Comparison of ENCODE assay signal across 36 cellular contexts in genomic region chr2:127360242-127360641, GRCh38. TPM values are rescaled to one million over a fixed set of nuclear protein-coding genes. Genes with fewer than 3 reads are reported as not detected.
"Had no signal": no experiment of that assay in that cellular context is flagged by ENCODE, and none has a peak within 500 bp of the region (broad histone marks: within the 10 kb centered on the region; RNA-seq: fewer than 3 reads in every experiment).

No MANE protein-coding gene starts in this region.

- H3K36me3 Mint-ChIP-seq: activated CD4-positive, alpha-beta memory T cell treated with anti-CD3 and anti-CD28 coated beads for 36 hours; activated naive CD4-positive, alpha-beta T cell treated with anti-CD3 and anti-CD28 coated beads, Interleukin-2, amount 50 U/mL, for 72 hours had no signal

- H3K27ac ChIP-seq: adrenal gland, body of pancreas, brain microvascular endothelial cell, breast epithelium, VCaP had no signal

- H3K27me3 Mint-ChIP-seq: activated B cell treated with CpG ODN at 0.5 μM for 24 hours; activated CD4-positive, alpha-beta memory T cell treated with anti-CD3 and anti-CD28 coated beads for 36 hours; activated CD4-positive, alpha-beta T cell treated with anti-CD3 and anti-CD28 coated beads, Interleukin-2, amount 10 ng/mL, durations not matched to agents 24 days and 14 days; activated CD8-positive, alpha-beta T cell treated with anti-CD3 and anti-CD28 coated beads for 36 hours; activated naive CD8-positive, alpha-beta T cell treated with anti-CD3 and anti-CD28 coated beads, Interleukin-2, amount 10 ng/mL, durations not matched to agents 7 days and 5 days; activated T-helper 17 cell treated with anti-CD3 and anti-CD28 coated beads, Interleukin-2, amount 50 U/mL, for 72 hours had no signal

- H3K9me3 Mint-ChIP-seq: activated B cell treated with CpG ODN at 0.5 μM for 24 hours; activated CD4-positive, alpha-beta memory T cell treated with anti-CD3 and anti-CD28 coated beads for 36 hours; activated CD4-positive, alpha-beta T cell treated with anti-CD3 and anti-CD28 coated beads, Interleukin-2, amount 10 ng/mL, durations not matched to agents 24 days and 14 days; activated CD8-positive, alpha-beta T cell treated with anti-CD3 and anti-CD28 coated beads for 36 hours; activated naive CD4-positive, alpha-beta T cell treated with anti-CD3 and anti-CD28 coated beads for 36 hours; activated naive CD4-positive, alpha-beta T cell treated with anti-CD3 and anti-CD28 coated beads, Interleukin-2, amount 50 U/mL, for 72 hours; activated T-cell treated with anti-CD3 and anti-CD28 coated beads, Interleukin-2, amount 50 U/mL, for 4 hours; activated T-cell treated with anti-CD3 and anti-CD28 coated beads, Interleukin-2, amount 50 U/mL, for 72 hours; activated T-helper 1 cell treated with anti-CD3 and anti-CD28 coated beads, Interleukin-12 subunit alpha, Interleukin-12 subunit beta, Interleukin-2, Interleukin-4 antibody, amounts not matched to agents 30 ng/mL and 10 ng/mL and 1 ng/mL, durations not matched to agents 14 hours and 24 hours and 36 hours; activated T-helper 17 cell treated with anti-CD3 and anti-CD28 coated beads, Interleukin-2, amount 50 U/mL, for 72 hours; T-helper 2 cell treated with Interferon-gamma antibody and Interleukin-4, amounts not matched to agents 5 μg/mL and 100 μg/mL, for 36 hours had no signal

- DNase-seq: activated B cell treated with CpG ODN at 0.5 μM for 24 hours; activated CD4-positive, alpha-beta memory T cell treated with anti-CD3 and anti-CD28 coated beads for 36 hours; activated CD4-positive, alpha-beta T cell treated with anti-CD3 and anti-CD28 coated beads for 4 hours; activated CD4-positive, alpha-beta T cell treated with anti-CD3 and anti-CD28 coated beads, Interleukin-2, amount 10 ng/mL, durations not matched to agents 24 days and 14 days; activated CD4-positive, alpha-beta T cell treated with anti-CD3 and anti-CD28 coated beads, Interleukin-2, amount 50 U/mL, for 1 hour; activated CD4-positive, alpha-beta T cell treated with anti-CD3 and anti-CD28 coated beads, Interleukin-2, amount 50 U/mL, for 4 hours; activated CD4-positive, CD25-positive, alpha-beta regulatory T cell treated with anti-CD3 and anti-CD28 coated beads, Interleukin-2, amount 50 U/mL, for 72 hours; activated CD8-positive, alpha-beta memory T cell treated with anti-CD3 and anti-CD28 coated beads, Interleukin-2, amount 50 U/mL, for 4 hours; activated CD8-positive, alpha-beta T cell treated with anti-CD3 and anti-CD28 coated beads for 36 hours; activated effector memory CD4-positive, alpha-beta T cell treated with anti-CD3 and anti-CD28 coated beads, Interleukin-2, amount 50 U/mL, for 16 hours; activated gamma-delta T cell treated with Interleukin-2 at 50 U/mL for 16 hours; activated naive CD4-positive, alpha-beta T cell; activated naive CD4-positive, alpha-beta T cell treated with anti-CD3 and anti-CD28 coated beads for 36 hours; activated naive CD4-positive, alpha-beta T cell treated with anti-CD3 and anti-CD28 coated beads, Interleukin-2, amount 50 U/mL, for 16 hours; activated naive CD8-positive, alpha-beta T cell treated with anti-CD3 and anti-CD28 coated beads, Interleukin-2, amount 10 ng/mL, durations not matched to agents 7 days and 5 days; activated T-cell treated with anti-CD3 and anti-CD28 coated beads for 4 hours; activated T-cell treated with anti-CD3 and anti-CD28 coated beads, Interleukin-2, amount 50 U/mL, for 1 hour; activated T-cell treated with anti-CD3 and anti-CD28 coated beads, Interleukin-2, amount 50 U/mL, for 4 hours; activated T-cell treated with anti-CD3 and anti-CD28 coated beads, Interleukin-2, amount 50 U/mL, for 72 hours; adrenal gland; amniotic stem cell; aorta; body of pancreas; brain microvascular endothelial cell; central memory CD4-positive, alpha-beta T cell; cerebellar nuclear complex; T-helper 2 cell; T-helper 9 cell had no signal

- H3K27ac Mint-ChIP-seq: activated B cell treated with CpG ODN at 0.5 μM for 24 hours; activated CD4-positive, alpha-beta memory T cell treated with anti-CD3 and anti-CD28 coated beads for 36 hours; activated CD4-positive, alpha-beta T cell treated with anti-CD3 and anti-CD28 coated beads, Interleukin-2, amount 10 ng/mL, durations not matched to agents 24 days and 14 days; activated CD8-positive, alpha-beta T cell treated with anti-CD3 and anti-CD28 coated beads for 36 hours; activated naive CD4-positive, alpha-beta T cell treated with anti-CD3 and anti-CD28 coated beads for 36 hours; activated naive CD4-positive, alpha-beta T cell treated with anti-CD3 and anti-CD28 coated beads, Interleukin-2, amount 50 U/mL, for 72 hours; activated naive CD8-positive, alpha-beta T cell treated with anti-CD3 and anti-CD28 coated beads, Interleukin-2, amount 10 ng/mL, durations not matched to agents 7 days and 5 days; activated T-cell treated with anti-CD3 and anti-CD28 coated beads, Interleukin-2, amount 50 U/mL, for 72 hours; activated T-helper 1 cell treated with anti-CD3 and anti-CD28 coated beads, Interleukin-12 subunit alpha, Interleukin-12 subunit beta, Interleukin-2, Interleukin-4 antibody, amounts not matched to agents 30 ng/mL and 10 ng/mL and 1 ng/mL, durations not matched to agents 14 hours and 24 hours and 36 hours; T-helper 2 cell treated with Interferon-gamma antibody and Interleukin-4, amounts not matched to agents 5 μg/mL and 100 μg/mL, for 36 hours had no signal

- H3K4me1 ChIP-seq: breast epithelium had no signal

- H3K4me3 ChIP-seq: adrenal gland, breast epithelium had no signal

- H3K36me3 ChIP-seq: adrenal gland, brain microvascular endothelial cell, breast epithelium had no signal

- ATAC-seq: activated CD8-positive, alpha-beta T cell treated with anti-CD3 and anti-CD28 coated beads for 36 hours; activated naive CD4-positive, alpha-beta T cell treated with anti-CD3 and anti-CD28 coated beads, Interleukin-2, amount 50 U/mL, for 72 hours; activated T-cell treated with anti-CD3 and anti-CD28 coated beads, Interleukin-2, amount 50 U/mL, for 4 hours; activated T-cell treated with anti-CD3 and anti-CD28 coated beads, Interleukin-2, amount 50 U/mL, for 72 hours; activated T-helper 17 cell treated with anti-CD3 and anti-CD28 coated beads, Interleukin-2, amount 50 U/mL, for 72 hours; body of pancreas had no signal

- H3K4me3 Mint-ChIP-seq: activated B cell treated with CpG ODN at 0.5 μM for 24 hours; activated CD4-positive, alpha-beta memory T cell treated with anti-CD3 and anti-CD28 coated beads for 36 hours; activated CD4-positive, alpha-beta T cell treated with anti-CD3 and anti-CD28 coated beads, Interleukin-2, amount 10 ng/mL, durations not matched to agents 24 days and 14 days; activated CD8-positive, alpha-beta T cell treated with anti-CD3 and anti-CD28 coated beads for 36 hours; activated naive CD4-positive, alpha-beta T cell treated with anti-CD3 and anti-CD28 coated beads for 36 hours; activated naive CD8-positive, alpha-beta T cell treated with anti-CD3 and anti-CD28 coated beads, Interleukin-2, amount 10 ng/mL, durations not matched to agents 7 days and 5 days; activated T-cell treated with anti-CD3 and anti-CD28 coated beads, Interleukin-2, amount 50 U/mL, for 4 hours; activated T-cell treated with anti-CD3 and anti-CD28 coated beads, Interleukin-2, amount 50 U/mL, for 72 hours; activated T-helper 1 cell treated with anti-CD3 and anti-CD28 coated beads, Interleukin-12 subunit alpha, Interleukin-12 subunit beta, Interleukin-2, Interleukin-4 antibody, amounts not matched to agents 30 ng/mL and 10 ng/mL and 1 ng/mL, durations not matched to agents 14 hours and 24 hours and 36 hours; activated T-helper 17 cell treated with anti-CD3 and anti-CD28 coated beads, Interleukin-2, amount 50 U/mL, for 72 hours; T-helper 2 cell treated with Interferon-gamma antibody and Interleukin-4, amounts not matched to agents 5 μg/mL and 100 μg/mL, for 36 hours had no signal

- H3K27me3 ChIP-seq: adrenal gland, body of pancreas, brain microvascular endothelial cell, breast epithelium had no signal

- H3K9me3 ChIP-seq: adrenal gland, breast epithelium had no signal

RNA-seq across cellular contexts. Expression of gene PROC, which starts 58.0 kb away (rescaled TPM):
- total RNA-seq: activated B cell treated with CpG ODN at 0.5 μM for 24 hours; activated CD4-positive, alpha-beta memory T cell treated with anti-CD3 and anti-CD28 coated beads for 36 hours; activated CD8-positive, alpha-beta T cell treated with anti-CD3 and anti-CD28 coated beads for 36 hours; activated naive CD4-positive, alpha-beta T cell treated with anti-CD3 and anti-CD28 coated beads for 36 hours; activated naive CD4-positive, alpha-beta T cell treated with anti-CD3 and anti-CD28 coated beads, Interleukin-2, amount 50 U/mL, for 72 hours; activated naive CD8-positive, alpha-beta T cell treated with anti-CD3 and anti-CD28 coated beads, Interleukin-2, amount 10 ng/mL, durations not matched to agents 7 days and 5 days; activated T-helper 17 cell treated with anti-CD3 and anti-CD28 coated beads, Interleukin-2, amount 50 U/mL, for 72 hours; adrenal gland; breast epithelium; cardiac septum; T-helper 1 cell treated with Interleukin-12 subunit alpha and Interleukin-12 subunit beta and Interleukin-4 antibody, amounts not matched to agents 30 ng/mL and 1 ng/mL, for 36 hours had no signal
